In the genomic region with DNA sequence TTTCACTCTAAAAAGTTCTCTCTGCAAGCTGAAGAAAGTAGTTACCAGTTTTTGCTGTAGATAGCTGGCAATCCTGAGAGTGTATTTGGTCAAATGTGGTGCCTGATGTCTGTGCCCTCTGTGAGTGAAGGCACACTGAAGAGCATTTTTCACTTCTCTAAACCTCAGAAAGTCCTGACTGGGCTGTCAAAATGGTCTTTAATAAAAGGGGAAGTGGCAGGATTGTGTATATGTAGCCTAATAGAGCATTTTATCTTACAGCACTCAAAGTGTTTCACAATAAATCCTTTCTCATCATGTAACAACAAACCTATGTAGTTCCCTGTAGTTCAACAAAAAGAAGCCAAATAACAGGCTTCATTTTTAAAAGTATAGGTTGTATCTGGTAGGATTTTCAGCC, we compare ENCODE assay signal across 9 cellular contexts.
DNase-seq lines count a peak whose midpoint lies in the region; ATAC-seq, FAIRE-seq and TF ChIP-seq lines count a peak whose summit lies in the region.
"Had no signal": no experiment of that assay in that cellular context is flagged by ENCODE, and none has a peak within 500 bp of the region (broad histone marks: within the 10 kb centered on the region; RNA-seq: fewer than 3 reads in every experiment).

No MANE protein-coding gene starts in this region.

- FAIRE-seq in astrocyte (lab: Jason Lieb, UNC) = no peak
- no peak for FAIRE-seq in RCC 7860 (lab: Jason Lieb, UNC)

- H3K27ac Mint-ChIP-seq in astrocyte (ENCODE audit: unreplicated experiment) = peak overlapping the region; percentile 7

- no peaks in the 10 kb centered on the region for H3K36me3 Mint-ChIP-seq in astrocyte (ENCODE audit: low read depth, unreplicated experiment)

- DNase-seq in GM13976 (ENCODE audit: low spot score) (peak; percentile 29), astrocyte (ENCODE audit: low read depth) (no peak), NCI-H446 (lab: John Stamatoyannopoulos, UW) (no peak), adrenal gland (no peak), BE2C (no peak), RCC 7860 (ENCODE audit: low spot score) (no peak)
- DNase-seq: posterior cingulate gyrus had no signal

- H3K4me3 Mint-ChIP-seq in astrocyte (ENCODE audit: unreplicated experiment) = no peak overlapping the region

- intact Hi-C loops in adrenal gland (cut with DNase I) = no loop called here

- no peaks in the 10 kb centered on the region for H3K79me2 ChIP-seq in astrocyte (ENCODE audit: insufficient read depth, low read length)

- H4K20me1 ChIP-seq in astrocyte (ENCODE audit: insufficient read depth, low read length) = no peaks in the 10 kb centered on the region

- no peak overlapping the region for H3K9ac ChIP-seq in astrocyte (ENCODE audit: low read length)

- H2AFZ ChIP-seq in astrocyte (ENCODE audit: low read depth, low read length) = no peak overlapping the region

- in situ Hi-C loops in GM13976 (cut with MboI; ENCODE audit: low sequenced_read_pairs, unreplicated experiment) = no loop called here

- H3K4me1 ChIP-seq in astrocyte (ENCODE audit: insufficient read depth, low read length) = no peaks in the 10 kb centered on the region
- no peaks in the 10 kb centered on the region for H3K4me1 ChIP-seq in adrenal gland (replicated peaks in 1 of 2)
- H3K4me1 ChIP-seq in BE2C = no peaks in the 10 kb centered on the region

- H3K4me2 ChIP-seq in astrocyte (ENCODE audit: low read length) = no peak overlapping the region

- H3K9me3 ChIP-seq in astrocyte (ENCODE audit: insufficient read depth, low read depth, low read length) (no peaks in the 10 kb centered on the region), adrenal gland (replicated peaks in 1 of 3) (no peaks in the 10 kb centered on the region), BE2C (no peaks in the 10 kb centered on the region)

- H3K27ac ChIP-seq in astrocyte (ENCODE audit: low read depth, low read length) = no peak overlapping the region
- H3K27ac ChIP-seq in adrenal gland = no peak overlapping the region

- ATAC-seq in GM21447 (IDR thresholded peaks at IDR 0.05; ENCODE audit: unreplicated experiment) (peak; percentile 71), HG03439 (IDR thresholded peaks at IDR 0.05; ENCODE audit: unreplicated experiment) (peak; percentile 94)

- no peaks in the 10 kb centered on the region for H3K36me3 ChIP-seq in astrocyte (ENCODE audit: insufficient read depth, low read length)
- H3K36me3 ChIP-seq in adrenal gland (replicated peaks in 1 of 2) = no peaks in the 10 kb centered on the region
- no peaks in the 10 kb centered on the region for H3K36me3 ChIP-seq in BE2C

- no peaks in the 10 kb centered on the region for H3K27me3 Mint-ChIP-seq in astrocyte (ENCODE audit: low read depth, unreplicated experiment)

- no peaks in the 10 kb centered on the region for H3K9me3 Mint-ChIP-seq in astrocyte (ENCODE audit: unreplicated experiment)

- no peak for TF ChIP-seq CTCF in GM13976 (IDR thresholded peaks at IDR 0.05; ENCODE audit: borderline replicate concordance, control extremely low read depth, extremely low read depth, insufficient read depth, missing control alignments)
- no peak for TF ChIP-seq CTCF in astrocyte (IDR thresholded peaks at IDR 0.05; ENCODE audit: insufficient read depth, low read depth, low read length)
- no peak for TF ChIP-seq CTCF in adrenal gland (IDR thresholded peaks at IDR 0.05)
- TF ChIP-seq CTCF in BE2C (IDR thresholded peaks at IDR 0.05; ENCODE audit: low read depth, low read length) = no peak

- TF ChIP-seq POLR2A in adrenal gland (IDR thresholded peaks at IDR 0.05) = no peak

- no peaks in the 10 kb centered on the region for H3K27me3 ChIP-seq in astrocyte (ENCODE audit: insufficient read depth, low read length)
- no peaks in the 10 kb centered on the region for H3K27me3 ChIP-seq in adrenal gland
- no peaks in the 10 kb centered on the region for H3K27me3 ChIP-seq in BE2C

- H3K4me1 Mint-ChIP-seq in astrocyte (ENCODE audit: low read depth, unreplicated experiment) = no peaks in the 10 kb centered on the region

- H3K4me3 ChIP-seq in astrocyte (ENCODE audit: insufficient read depth, low read depth, low read length) (no peak overlapping the region), adrenal gland (no peak overlapping the region), BE2C (ENCODE audit: low read depth, low read length) (no peak overlapping the region)
